Comparison of ENCODE assay signal across 3 cellular contexts in genomic region chr15:86762874-86763273, GRCh38.
A peak's percentile ranks its signal among the peaks of the same experiment; 100 is the strongest.
TF ChIP-seq lines count a peak whose summit lies in the region.

No MANE protein-coding gene starts in this region.

TF ChIP-seq in HepG2, 621 proteins besides CTCF, POLR2A, EP300 and RAD21 (continues in another document):
- TF ChIP-seq USF2 (IDR thresholded peaks at IDR 0.05; ENCODE audit: low read depth, low read length) (peak; percentile 51), USF2 (CRISPR knock-in tag; IDR thresholded peaks at IDR 0.05; ENCODE audit: borderline replicate concordance) (no peak), ZNF574 (CRISPR knock-in tag; IDR thresholded peaks at IDR 0.05) (no peak), NCOA1 (CRISPR knock-in tag; IDR thresholded peaks at IDR 0.05) (no peak), ZBTB3 (CRISPR knock-in tag; IDR thresholded peaks at IDR 0.05; ENCODE audit: borderline replicate concordance, low read depth) (no peak), RAD51 (IDR thresholded peaks at IDR 0.05; ENCODE audit: borderline replicate concordance) (peak; percentile 75), ZNF816 (CRISPR knock-in tag; IDR thresholded peaks at IDR 0.05; ENCODE audit: borderline replicate concordance) (no peak)

TF ChIP-seq in A549, 52 proteins besides CTCF, POLR2A, EP300 and RAD21:
- TF ChIP-seq E2F6 (IDR thresholded peaks at IDR 0.05; ENCODE audit: borderline replicate concordance, low read depth) (no peak), ZFP36 (IDR thresholded peaks at IDR 0.05; ENCODE audit: borderline replicate concordance, partially characterized antibody) (no peak), USF2 (IDR thresholded peaks at IDR 0.05) (peak; percentile 41), KDM1A (IDR thresholded peaks at IDR 0.05; ENCODE audit: low read depth) (no peak), MAZ (IDR thresholded peaks at IDR 0.05; ENCODE audit: borderline replicate concordance, low read depth, low read length) (no peak), ATOH8 (CRISPR knock-in tag; IDR thresholded peaks at IDR 0.05; ENCODE audit: low read depth) (no peak)

TF ChIP-seq in K562, 482 proteins besides CTCF, POLR2A, EP300 and RAD21:
- TF ChIP-seq TFE3 (CRISPR knock-in tag; IDR thresholded peaks at IDR 0.05) (peak; percentile 85), DMBX1 (CRISPR knock-in tag; IDR thresholded peaks at IDR 0.05; ENCODE audit: borderline replicate concordance) (no peak)
